16 cellular contexts compared by ENCODE assay signal in the genomic region with DNA sequence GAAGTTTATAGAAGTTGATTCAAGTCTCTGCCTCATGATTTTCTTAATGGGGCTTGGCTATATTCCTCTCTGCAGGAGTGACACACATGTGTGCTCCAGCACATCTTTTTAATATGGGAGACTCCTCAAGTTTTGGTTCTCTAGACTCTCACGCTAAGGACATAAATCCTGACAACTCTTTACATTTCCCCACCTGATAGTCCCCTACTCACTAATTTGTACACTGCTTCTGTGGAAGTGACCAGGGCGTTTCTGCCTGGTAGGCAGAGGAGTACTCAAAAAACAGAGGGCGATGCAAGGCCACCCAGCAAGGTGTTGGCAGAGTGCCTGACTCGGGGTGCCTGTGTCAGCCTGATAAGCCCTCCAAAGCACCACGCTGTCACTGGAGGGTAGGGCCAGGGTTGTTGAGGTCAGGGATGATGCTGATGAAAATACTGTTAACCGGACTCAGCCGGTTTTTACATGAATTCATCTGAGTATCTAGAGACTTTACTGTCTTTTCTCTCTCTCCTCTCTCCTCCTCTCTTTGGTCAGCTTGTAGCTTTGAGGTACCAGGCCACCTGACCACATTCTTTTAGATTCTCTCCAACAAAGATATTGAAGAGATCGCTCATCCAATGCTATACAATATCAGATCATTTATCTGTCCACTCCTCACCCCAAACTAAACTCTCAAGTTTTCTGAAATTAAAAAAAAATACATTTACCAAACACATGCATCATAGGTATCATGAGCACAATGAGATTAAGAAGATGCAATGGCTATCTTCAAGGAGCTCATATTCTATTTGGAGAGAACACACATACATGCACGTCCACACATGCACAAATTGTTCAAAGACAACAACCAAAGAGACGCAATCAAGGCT.
DNase-seq lines count a peak whose midpoint lies in the region; ATAC-seq and TF ChIP-seq lines count a peak whose summit lies in the region.
"Had no signal": no experiment of that assay in that cellular context is flagged by ENCODE, and none has a peak within 500 bp of the region (broad histone marks: within the 10 kb centered on the region; RNA-seq: fewer than 3 reads in every experiment).

No MANE protein-coding gene starts in this region.

- no peaks in the 10 kb centered on the region for H3K9me3 Mint-ChIP-seq in brain
- H3K9me3 Mint-ChIP-seq: CD8-positive, alpha-beta T cell had no signal

- H3K18ac ChIP-seq in mesenchymal stem cell (ENCODE audit: low read depth in 1 of 2, low read length in 2 of 2) = peak overlapping the region; percentile 31 to 58

- ATAC-seq in GM21367 (IDR thresholded peaks at IDR 0.05; ENCODE audit: unreplicated experiment) (no peak), GM19351 (IDR thresholded peaks at IDR 0.05; ENCODE audit: unreplicated experiment) (no peak)
- ATAC-seq: CD8-positive, alpha-beta T cell; GM12878 had no signal

- intact Hi-C loops in thyroid gland (cut with DNase I) = no loop called here

- no peak overlapping the region for H3K23ac ChIP-seq in mesenchymal stem cell (ENCODE audit: low read length in 2 of 2)

- no peak overlapping the region for H2AFZ ChIP-seq in mesenchymal stem cell (ENCODE audit: low read depth, low read length)

- DNase-seq in mesenchymal stem cell = no peak
- peak; percentile 57 to 68 for DNase-seq in thyroid gland
- DNase-seq in SW480 (ENCODE audit: low spot score) = no peak
- DNase-seq in dermis blood vessel endothelial cell = no peak
- DNase-seq: activated effector memory CD4-positive, alpha-beta T cell treated with anti-CD3 and anti-CD28 coated beads, Interleukin-2, amount 50 U/mL, for 16 hours; CD8-positive, alpha-beta T cell; effector CD4-positive, alpha-beta T cell; NCI-H1930; posterior cingulate gyrus; SHP77 treated with DMSO at 0.1 percent for 48 hours had no signal

- H4K91ac ChIP-seq in mesenchymal stem cell (ENCODE audit: low read length) = peak overlapping the region; percentile 44

- H3K4me3 ChIP-seq in mesenchymal stem cell (ENCODE audit: insufficient read depth in 1 of 2, low read depth in 1 of 2, low read length in 2 of 2) (no peak overlapping the region), thyroid gland (replicated peaks in 1 of 3) (no peak overlapping the region)
- H3K4me3 ChIP-seq: GM12878, thoracic aorta had no signal

- H2AK5ac ChIP-seq in mesenchymal stem cell (ENCODE audit: low read length, severe bottlenecking) = no peak overlapping the region

- H3K4me3 Mint-ChIP-seq in brain = no peak overlapping the region
- H3K4me3 Mint-ChIP-seq: CD8-positive, alpha-beta T cell had no signal

- H3K14ac ChIP-seq in mesenchymal stem cell (ENCODE audit: low read length in 2 of 2) = no peak overlapping the region

- H3K4me1 Mint-ChIP-seq in brain = peaks cover 37% of the 10 kb centered on the region

- H2BK5ac ChIP-seq in mesenchymal stem cell (ENCODE audit: low read depth, low read length, poor library complexity, severe bottlenecking) = no peak overlapping the region

- H2BK15ac ChIP-seq in mesenchymal stem cell (ENCODE audit: low read depth, poor library complexity, severe bottlenecking) = peak overlapping the region; percentile 8

- H3K36me3 ChIP-seq in KOPT-K1 (ENCODE audit: insufficient read depth, low read length) (no peaks in the 10 kb centered on the region), mesenchymal stem cell (ENCODE audit: control insufficient read depth in 1 of 2, insufficient read depth in 2 of 2, low read depth in 1 of 2, low read length in 2 of 2) (no peaks in the 10 kb centered on the region), thyroid gland (no peaks in the 10 kb centered on the region)
- H3K36me3 ChIP-seq: thoracic aorta had no signal

- H2BK120ac ChIP-seq in mesenchymal stem cell (ENCODE audit: low read depth, low read length) = peak overlapping the region; percentile 69

- TF ChIP-seq CTCF in brain (conservative IDR thresholded peaks at IDR 0.05) (no peak), thyroid gland (IDR thresholded peaks at IDR 0.05) (no peak)

- TF ChIP-seq POLR2A in thyroid gland (IDR thresholded peaks at IDR 0.05) = no peak

- peak overlapping the region in 3 of 5 experiments; percentile 16 to 68 (median 52) for H3K27ac Mint-ChIP-seq in brain
- H3K27ac Mint-ChIP-seq: CD8-positive, alpha-beta T cell had no signal

- no peak overlapping the region for H3K9ac ChIP-seq in mesenchymal stem cell (ENCODE audit: low read length)

- 91% methylated on average over 9 of the region's 10 CpGs for WGBS in mesenchymal stem cell
- WGBS in thyroid gland, 2 donors = 54 to 63% methylated on average over 10 of the region's 10 CpGs

- H3K4me1 ChIP-seq in mesenchymal stem cell (ENCODE audit: control insufficient read depth, insufficient read depth, low read depth, low read length) (peaks cover 7% of the 10 kb centered on the region), thyroid gland (peaks cover 7 to 34% of the 10 kb centered on the region in 2 donors)

- no peaks in the 10 kb centered on the region for H3K27me3 ChIP-seq in mesenchymal stem cell (ENCODE audit: control insufficient read depth in 1 of 2, insufficient read depth in 1 of 2, low read length in 2 of 2)
- H3K27me3 ChIP-seq in thyroid gland = no peaks in the 10 kb centered on the region

- no peaks in the 10 kb centered on the region for H3K79me1 ChIP-seq in mesenchymal stem cell (replicated peaks; ENCODE audit: low read length, poor library complexity, severe bottlenecking)

- no peak overlapping the region for H3K4me2 ChIP-seq in mesenchymal stem cell (ENCODE audit: low read length, poor library complexity, severe bottlenecking)

- H3K27ac ChIP-seq in KOPT-K1 (ENCODE audit: low read depth, low read length, poor library complexity, severe bottlenecking) = peak overlapping the region; percentile 27
- H3K27ac ChIP-seq in mesenchymal stem cell (ENCODE audit: low read length, poor library complexity, severe bottlenecking) = no peak overlapping the region
- H3K27ac ChIP-seq in thyroid gland = no peak overlapping the region
- H3K27ac ChIP-seq: thoracic aorta had no signal

- H4K8ac ChIP-seq in mesenchymal stem cell (ENCODE audit: low read length) = no peak overlapping the region

- H3K9me3 ChIP-seq in KOPT-K1 (ENCODE audit: insufficient read depth, low read length, poor library complexity, severe bottlenecking) = no peaks in the 10 kb centered on the region
- no peaks in the 10 kb centered on the region for H3K9me3 ChIP-seq in mesenchymal stem cell (ENCODE audit: control insufficient read depth, low read length)
- H3K9me3 ChIP-seq in thyroid gland = no peaks in the 10 kb centered on the region
- H3K9me3 ChIP-seq: thoracic aorta had no signal

- H3K36me3 Mint-ChIP-seq in brain = no peaks in the 10 kb centered on the region
- H3K36me3 Mint-ChIP-seq: CD8-positive, alpha-beta T cell had no signal

- peak overlapping the region in 1 of 2 experiments; percentile 90 for H3K4ac ChIP-seq in mesenchymal stem cell (ENCODE audit: low read depth in 1 of 2, low read length in 2 of 2)

- H2BK12ac ChIP-seq in mesenchymal stem cell (ENCODE audit: low read length in 2 of 2) = peak overlapping the region; percentile 64 to 100

- H3K27me3 Mint-ChIP-seq in brain = no peaks in the 10 kb centered on the region

Comparison
In these comparisons a context has a peak if more than half of its experiments do, and no peak if none do; other contexts are left out.
1. DNase-seq: peak in thyroid gland (2 of 2); none in mesenchymal stem cell (single experiment), SW480 (single experiment) and dermis blood vessel endothelial cell (single experiment).